In genomic region chrX:104156630-104157529, GRCh38 we compare ENCODE assay signal across 8 cellular contexts. TPM values are rescaled to one million over a fixed set of nuclear protein-coding genes. Genes with fewer than 3 reads are reported as not detected.
DNase-seq lines count a peak whose midpoint lies in the region; ATAC-seq and TF ChIP-seq lines count a peak whose summit lies in the region.

Gene SLC25A53, minus strand, starts transcription at chrX:104157009. Its CDS starts 51,752 bp downstream, at chrX:104105257.

- H3K9ac ChIP-seq in BLaER1 = peak within 1 kb of the TSS; percentile 76

- peak; percentile 94 for ATAC-seq in GM19324 (IDR thresholded peaks at IDR 0.05; ENCODE audit: low FRiP score, unreplicated experiment)
- ATAC-seq in HG03460 (IDR thresholded peaks at IDR 0.05; ENCODE audit: unreplicated experiment) = peak; percentile 92
- peak; percentile 95 to 99 (median 95) for ATAC-seq in right lobe of liver

- peak within 1 kb of the TSS; percentile 64 for H3K4me3 ChIP-seq in BLaER1
- H3K4me3 ChIP-seq in right lobe of liver = peak within 1 kb of the TSS; percentile 48 to 72 (median 57)

- intact Hi-C loops in right lobe of liver (cut with DNase I) = no loop called here

- TF ChIP-seq POLR2A in right lobe of liver (IDR thresholded peaks at IDR 0.05) = peak; percentile 42

- 38% methylated on average over 43 of the region's 44 CpGs for WGBS in right lobe of liver (ENCODE audit: insufficient coverage, low coverage, low lambda C conversion rate, missing lambda C conversion rate)

- TF ChIP-seq CTCF in right lobe of liver (IDR thresholded peaks at IDR 0.05) = no peak

- H3K4me2 ChIP-seq in BLaER1 = peak within 1 kb of the TSS; percentile 71

- H3K27me3 ChIP-seq in BLaER1 (no peaks in the 10 kb centered on the region), right lobe of liver (no peaks in the 10 kb centered on the region)

- peak; percentile 73 for DNase-seq in NCI-H524 treated with DMSO at 0.1 percent for 48 hours (lab: John Stamatoyannopoulos, UW)
- peak; percentile 48 to 62 for DNase-seq in activated CD4-positive, alpha-beta T cell treated with anti-CD3 and anti-CD28 coated beads, Interleukin-2, amount 50 U/mL, for 24 hours (ENCODE audit: low read depth in 1 of 2, low spot score in 1 of 2)
- peak; percentile 84 for DNase-seq in dermis blood vessel endothelial cell
- peak; percentile 76 to 79 (median 79) for DNase-seq in right lobe of liver
- DNase-seq in stimulated activated CD4-positive, alpha-beta T cell treated with anti-CD3 and anti-CD28 coated beads, Interleukin-4, amount 100 ng/mL, for 4 hours = peak; percentile 58 to 63

- H3K9me3 ChIP-seq in BLaER1 (no peaks in the 10 kb centered on the region), right lobe of liver (no peaks in the 10 kb centered on the region)

- H3K27ac ChIP-seq in BLaER1 (peak within 1 kb of the TSS; percentile 84), right lobe of liver (peak within 1 kb of the TSS; percentile 52 to 90 (median 82))

- peaks cover 17% of the 10 kb centered on the region for H3K4me1 ChIP-seq in BLaER1
- peaks cover 0 to 6% (median 0%) of the 10 kb centered on the region in 4 donors for H3K4me1 ChIP-seq in right lobe of liver

- H3K36me3 ChIP-seq in BLaER1 (no peaks in the 10 kb centered on the region), right lobe of liver (no peaks in the 10 kb centered on the region)

- H4K20me1 ChIP-seq in BLaER1 = no peaks in the 10 kb centered on the region

RNA-seq across cellular contexts. Expression of gene SLC25A53, which starts in this region (rescaled TPM):
- total RNA-seq in dermis blood vessel endothelial cell = 5.3 and 10.7 TPM in 2 replicates
- total RNA-seq in right lobe of liver = 1 to 10 TPM; 2.2 to 4.1 (median 3.2) TPM

Comparison
In these comparisons a context has a peak if more than half of its experiments do, and no peak if none do; other contexts are left out.
1. Peak in every context shown above with its lines: DNase-seq, ATAC-seq, H3K4me3 ChIP-seq and H3K27ac ChIP-seq.